In the genomic region with DNA sequence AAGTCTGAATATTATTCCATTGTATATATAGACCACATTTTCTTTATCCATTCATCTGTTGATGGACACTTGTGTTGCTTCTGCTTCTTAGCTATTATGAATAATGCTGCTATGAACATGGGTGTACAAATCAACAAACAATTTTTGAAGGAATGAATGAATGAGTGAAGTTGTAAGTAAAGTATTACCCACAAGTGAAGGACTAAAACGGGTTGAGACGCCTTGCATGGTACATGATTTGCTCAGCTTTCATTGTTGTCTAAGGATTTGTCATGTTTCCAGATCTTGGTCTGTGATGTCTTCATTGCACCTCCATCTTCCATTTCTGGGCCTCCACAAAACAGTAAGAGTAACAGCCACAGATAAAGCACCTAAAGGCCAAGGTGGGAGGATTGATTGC, we compare ENCODE assay signal across 24 cellular contexts. TPM values are rescaled to one million over a fixed set of nuclear protein-coding genes. Genes with fewer than 3 reads are reported as not detected.
A peak's percentile ranks its signal among the peaks of the same experiment; 100 is the strongest.
DNase-seq lines count a peak whose midpoint lies in the region; ATAC-seq and TF ChIP-seq lines count a peak whose summit lies in the region.
"Had no signal": no experiment of that assay in that cellular context is flagged by ENCODE, and none has a peak within 500 bp of the region (broad histone marks: within the 10 kb centered on the region; RNA-seq: fewer than 3 reads in every experiment).

No MANE protein-coding gene starts in this region.

- H3K36me3 ChIP-seq in mesodermal cell (ENCODE audit: control insufficient read depth, insufficient read depth, low read length), result peaks cover 11% of the 10 kb centered on the region
- H3K36me3 ChIP-seq in spleen, result peaks cover 0 to 50% (median 0%) of the 10 kb centered on the region in 6 donors

- H3K4me3 ChIP-seq in right cardiac atrium (ENCODE audit: low read length) (no peak overlapping the region), mesodermal cell (ENCODE audit: extremely low read depth, insufficient read depth, low read length, poor library complexity, severe bottlenecking) (no peak overlapping the region), spleen (no peak overlapping the region)
- H3K4me3 ChIP-seq: A549, lung, vagina had no signal

- H3K27me3 ChIP-seq in right cardiac atrium (ENCODE audit: control insufficient read depth, insufficient read depth), result no peaks in the 10 kb centered on the region
- no peaks in the 10 kb centered on the region for H3K27me3 ChIP-seq in spleen (replicated peaks in 1 of 7)
- H3K27me3 ChIP-seq: vagina had no signal

- H3K27me3 Mint-ChIP-seq in T-helper 2 cell treated with Interferon-gamma antibody and Interleukin-4, amounts not matched to agents 5 μg/mL and 100 μg/mL, for 36 hours (ENCODE audit: low read depth), result no peaks in the 10 kb centered on the region
- H3K27me3 Mint-ChIP-seq: activated naive CD8-positive, alpha-beta T cell treated with anti-CD3 and anti-CD28 coated beads, Interleukin-2, amount 10 ng/mL, durations not matched to agents 7 days and 5 days; CD4-positive, alpha-beta memory T cell; stimulated activated naive B cell treated with anti-CD40 and anti-IgM and Interleukin-4, amounts not matched to agents 10 μg/mL and 1 μg/mL and 100 μg/mL, for 72 hours had no signal

- H3K4me3 Mint-ChIP-seq in T-helper 2 cell treated with Interferon-gamma antibody and Interleukin-4, amounts not matched to agents 5 μg/mL and 100 μg/mL, for 36 hours, result no peak overlapping the region
- H3K4me3 Mint-ChIP-seq: activated naive CD8-positive, alpha-beta T cell treated with anti-CD3 and anti-CD28 coated beads, Interleukin-2, amount 10 ng/mL, durations not matched to agents 7 days and 5 days; CD4-positive, alpha-beta memory T cell; nephron; stimulated activated naive B cell treated with anti-CD40 and anti-IgM and Interleukin-4, amounts not matched to agents 10 μg/mL and 1 μg/mL and 100 μg/mL, for 72 hours; T-helper 1 cell treated with Interleukin-12 subunit alpha and Interleukin-12 subunit beta and Interleukin-4 antibody, amounts not matched to agents 30 μg/mL and 1 μg/mL, for 36 hours had no signal

- no peak for TF ChIP-seq CTCF in spleen (IDR thresholded peaks at IDR 0.05 in 8 of 11, conservative IDR thresholded peaks at IDR 0.05 in 3 of 11)

- peaks cover 12% of the 10 kb centered on the region for H3K4me1 Mint-ChIP-seq in T-helper 2 cell treated with Interferon-gamma antibody and Interleukin-4, amounts not matched to agents 5 μg/mL and 100 μg/mL, for 36 hours (ENCODE audit: low read depth)
- H3K4me1 Mint-ChIP-seq: nephron had no signal

- H3K27ac Mint-ChIP-seq in T-helper 2 cell treated with Interferon-gamma antibody and Interleukin-4, amounts not matched to agents 5 μg/mL and 100 μg/mL, for 36 hours, result no peak overlapping the region
- H3K27ac Mint-ChIP-seq: nephron; stimulated activated naive B cell treated with anti-CD40 and anti-IgM and Interleukin-4, amounts not matched to agents 10 μg/mL and 1 μg/mL and 100 μg/mL, for 72 hours; T-helper 1 cell treated with Interleukin-12 subunit alpha and Interleukin-12 subunit beta and Interleukin-4 antibody, amounts not matched to agents 30 μg/mL and 1 μg/mL, for 36 hours had no signal

- H3K4me1 ChIP-seq in right cardiac atrium (ENCODE audit: control insufficient read depth, insufficient read depth, low read length) (no peaks in the 10 kb centered on the region), mesodermal cell (ENCODE audit: control insufficient read depth, insufficient read depth, low read length, poor library complexity, severe bottlenecking) (peaks cover 16% of the 10 kb centered on the region), spleen (no peaks in the 10 kb centered on the region)
- H3K4me1 ChIP-seq: A549, vagina had no signal

- H3K27ac ChIP-seq in right cardiac atrium (ENCODE audit: low read length) (peak overlapping the region; percentile 45), angular gyrus (ENCODE audit: low read depth, low read length) (peak overlapping the region; percentile 91), mesodermal cell (ENCODE audit: low read depth, low read length, severe bottlenecking) (peak overlapping the region; percentile 62), spleen (no peak overlapping the region)
- H3K27ac ChIP-seq: A549, vagina had no signal

- TF ChIP-seq POLR2A in spleen (IDR thresholded peaks at IDR 0.05), result no peak

- H3K9me3 ChIP-seq in right cardiac atrium (ENCODE audit: control insufficient read depth, low read length), result no peaks in the 10 kb centered on the region
- no peaks in the 10 kb centered on the region for H3K9me3 ChIP-seq in mesodermal cell (ENCODE audit: control insufficient read depth, low read length)
- H3K9me3 ChIP-seq in spleen, result no peaks in the 10 kb centered on the region
- H3K9me3 ChIP-seq: A549, vagina had no signal

- intact Hi-C loops in right cardiac atrium (cut with DNase I), result no loop called here
- intact Hi-C loops in Right ventricle myocardium inferior (cut with DNase I), result no loop called here
- intact Hi-C loops in spleen (cut with DNase I; ENCODE audit: low total_unique reads), result no loop called here

- H3K36me3 Mint-ChIP-seq in T-helper 2 cell treated with Interferon-gamma antibody and Interleukin-4, amounts not matched to agents 5 μg/mL and 100 μg/mL, for 36 hours (ENCODE audit: low read depth), result peaks cover 10% of the 10 kb centered on the region

- DNase-seq in right cardiac atrium (no peak), Right ventricle myocardium inferior (ENCODE audit: missing footprints) (no peak), spleen (no peak), SHP77 (lab: John Stamatoyannopoulos, UW) (no peak)
- DNase-seq in T-helper 2 cell treated with Interferon-gamma antibody and Interleukin-4, amounts not matched to agents 5 μg/mL and 100 μg/mL, for 36 hours (ENCODE audit: low spot score), result no peak
- DNase-seq: activated gamma-delta T cell; activated naive CD8-positive, alpha-beta T cell treated with anti-CD3 and anti-CD28 coated beads, Interleukin-2, amount 10 ng/mL, durations not matched to agents 7 days and 5 days; activated T-cell treated with anti-CD3 and anti-CD28 coated beads for 4 hours; CD4-positive, alpha-beta memory T cell; cerebellar nuclear complex; DMS 273 treated with DMSO at 0.1 percent for 48 hours; NCI-H1092 treated with DMSO at 0.1 percent for 48 hours; NCI-H1930; NCI-H526; stimulated activated CD4-positive, alpha-beta T cell treated with anti-CD3 and anti-CD28 coated beads, Interleukin-4, amount 100 ng/mL, for 1 hour; stimulated activated naive B cell treated with anti-CD40 and anti-IgM and Interleukin-4, amounts not matched to agents 10 μg/mL and 1 μg/mL and 100 μg/mL, for 72 hours had no signal

- ATAC-seq in right cardiac atrium, result no peak
- no peak for ATAC-seq in Right ventricle myocardium inferior
- ATAC-seq in HG02970 (IDR thresholded peaks at IDR 0.05; ENCODE audit: low FRiP score, unreplicated experiment), result no peak
- ATAC-seq: A549 had no signal

- no peaks in the 10 kb centered on the region for H3K9me3 Mint-ChIP-seq in T-helper 2 cell treated with Interferon-gamma antibody and Interleukin-4, amounts not matched to agents 5 μg/mL and 100 μg/mL, for 36 hours
- H3K9me3 Mint-ChIP-seq: activated naive CD8-positive, alpha-beta T cell treated with anti-CD3 and anti-CD28 coated beads, Interleukin-2, amount 10 ng/mL, durations not matched to agents 7 days and 5 days; nephron; stimulated activated naive B cell treated with anti-CD40 and anti-IgM and Interleukin-4, amounts not matched to agents 10 μg/mL and 1 μg/mL and 100 μg/mL, for 72 hours; T-helper 1 cell treated with Interleukin-12 subunit alpha and Interleukin-12 subunit beta and Interleukin-4 antibody, amounts not matched to agents 30 μg/mL and 1 μg/mL, for 36 hours had no signal

- WGBS in right cardiac atrium, result 96% methylated on average over 2 of the region's 2 CpGs
- 93 to 100% methylated on average over 2 of the region's 2 CpGs for WGBS in mesodermal cell (ENCODE audit: insufficient coverage in 2 of 2), 2 experiments
- WGBS in spleen, 5 donors, result 91 to 98% (median 94%) methylated on average over 2 of the region's 2 CpGs

RNA-seq across cellular contexts. Expression of gene IFT122, which starts 20.5 kb away (rescaled TPM):
- total RNA-seq in right cardiac atrium (10 to 100 TPM; 30.7 to 46.4 (median 35.9) TPM), Right ventricle myocardium inferior (19.7 TPM), spleen (10 to 100 TPM; 17.7 to 31.3 (median 25.2) TPM)
- polyA plus RNA-seq in right cardiac atrium (17.7 TPM), spleen (1 to 10 TPM; 5.2 to 8.8 (median 8.5) TPM)
- 22.8 TPM for polyA plus RNA-seq in mesodermal cell (2013, experiment 1 of 2)
- 18.8 TPM for polyA plus RNA-seq in mesodermal cell (2013, experiment 2 of 2)

RNA-seq across cellular contexts. Expression of gene MBD4, which starts 20.8 kb away (rescaled TPM):
- 10 to 100 TPM; 25.3 to 52.1 (median 25.7) TPM for total RNA-seq in right cardiac atrium
- polyA plus RNA-seq in right cardiac atrium, result 17.5 TPM
- 20.2 TPM for total RNA-seq in Right ventricle myocardium inferior
- polyA plus RNA-seq in mesodermal cell (2013, experiment 1 of 2), result 33.6 TPM
- 31.9 TPM for polyA plus RNA-seq in mesodermal cell (2013, experiment 2 of 2)
- total RNA-seq in spleen, result 10 to 100 TPM; 47.7 to 72.6 (median 58.4) TPM
- polyA plus RNA-seq in spleen, result 10 to 100 TPM; 40.0 to 52.2 (median 41.4) TPM

RNA-seq across cellular contexts. Expression of gene EFCAB12, which starts 32.1 kb away (rescaled TPM):
- total RNA-seq in right cardiac atrium, result under 1 TPM; 0.34 to 0.72 (median 0.42) TPM
- polyA plus RNA-seq in right cardiac atrium, result 0.29 TPM
- not detected for total RNA-seq in Right ventricle myocardium inferior
- polyA plus RNA-seq in mesodermal cell (2013, experiment 1 of 2), result 0.41 TPM
- polyA plus RNA-seq in mesodermal cell (2013, experiment 2 of 2), result 0.51 TPM
- total RNA-seq in spleen, result 1 to 10 TPM in 4 of 7 donors, under 1 TPM in 3; 0.52 to 2.1 (median 1.6) TPM
- 1 to 10 TPM in 1 of 3 donors, under 1 TPM in 2; 0.20 to 1.0 (median 0.99) TPM for polyA plus RNA-seq in spleen
- total RNA-seq: vagina had no signal

Comparison
In these comparisons a context has a peak if more than half of its experiments do, and no peak if none do; other contexts are left out.
1. H3K27ac ChIP-seq: peak in right cardiac atrium (single experiment), angular gyrus (single experiment) and mesodermal cell (single experiment); none in spleen (0 of 8).